In the genomic region with DNA sequence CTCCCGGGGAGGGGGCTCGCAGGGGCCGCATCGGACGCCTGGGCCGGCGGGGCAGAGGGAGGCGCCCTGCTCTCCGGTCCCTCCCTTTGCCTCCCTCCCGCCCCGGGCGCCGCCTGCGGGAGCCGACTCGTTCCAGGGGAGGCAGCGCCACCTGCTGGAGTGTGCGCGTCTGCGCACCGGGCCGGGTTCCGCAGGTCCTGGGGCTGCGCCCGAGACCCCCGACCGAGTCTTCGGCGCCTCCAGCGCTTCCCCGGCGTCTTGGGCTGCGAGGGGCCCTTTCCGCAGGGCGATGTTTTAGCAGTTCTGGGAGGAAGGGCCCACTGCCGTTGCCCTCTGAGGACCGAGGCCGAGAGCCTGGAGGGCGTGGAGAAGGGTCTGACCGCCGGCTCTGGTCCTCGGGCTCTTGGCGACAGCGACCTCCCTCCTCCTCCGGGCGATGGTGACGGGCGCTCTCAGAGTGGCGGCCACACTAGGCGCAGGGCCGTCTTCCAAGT, we compare ENCODE assay signal across 8 cellular contexts.
A peak's percentile ranks its signal among the peaks of the same experiment; 100 is the strongest.
DNase-seq lines count a peak whose midpoint lies in the region; ATAC-seq and TF ChIP-seq lines count a peak whose summit lies in the region.

No MANE protein-coding gene starts in this region.

- peaks cover 14% of the 10 kb centered on the region for H3K27me3 ChIP-seq in HAP-1 (ENCODE audit: low read depth)
- no peaks in the 10 kb centered on the region for H3K27me3 ChIP-seq in right cardiac atrium (ENCODE audit: control insufficient read depth, insufficient read depth)
- H3K27me3 ChIP-seq in psoas muscle (ENCODE audit: insufficient read depth in 3 of 3, low read length in 2 of 3), result peaks cover 0 to 5% (median 0%) of the 10 kb centered on the region in 3 donors

- intact Hi-C loops in right cardiac atrium (cut with DNase I), result loop anchor here in 3 of 4 donors (2.0 kb wide), 1 partner anchor 160 kb away; no protein-coding TSS in a partner anchor
- intact Hi-C loops in psoas muscle (cut with DNase I), result loop anchor here (1.0 to 5.0 kb wide), 2 partner anchors 161 to 380 kb away; partner anchors contain the start of gene MGAT5B (in 2 of the 2)

- in situ Hi-C loops in HAP-1 (cut with MboI; ENCODE audit: low sequenced_read_pairs), result loop anchor here (5.0 kb wide), 1 partner anchor 160 kb away; no protein-coding TSS in a partner anchor

- peak; percentile 98 for TF ChIP-seq CTCF in psoas muscle (IDR thresholded peaks at IDR 0.05)

- H3K4me3 ChIP-seq in HAP-1, result peak overlapping the region; percentile 30
- H3K4me3 ChIP-seq in right cardiac atrium (ENCODE audit: low read length), result peak overlapping the region; percentile 72
- peak overlapping the region; percentile 79 for H3K4me3 ChIP-seq in psoas muscle
- H3K4me3 ChIP-seq in urinary bladder (ENCODE audit: low read depth, low read length), result peak overlapping the region; percentile 50

- ATAC-seq in right cardiac atrium, result peak; percentile 94 to 95
- peak; percentile 92 to 98 (median 96) for ATAC-seq in psoas muscle

- WGBS in right cardiac atrium, result under 1% methylated on average over 51 of the region's 51 CpGs
- WGBS in psoas muscle, 3 donors, result 1 to 2% (median 1%) methylated on average over 18 to 50 of the region's 51 CpGs
- WGBS in urinary bladder, result under 1% methylated on average over 51 of the region's 51 CpGs

- DNase-seq in COR-L47 (lab: John Stamatoyannopoulos, UW) (peak; percentile 79), HAP-1 (ENCODE audit: low spot score in 2 of 2) (peak; percentile 71 to 94), NCI-H1694 (lab: John Stamatoyannopoulos, UW) (peak; percentile 49), T-helper 2 cell (peak; percentile 66 to 85 (median 79)), amygdala (lab: John Stamatoyannopoulos, UW) (peak in 49 of 56 donors; percentile 10 to 89 (median 58)), right cardiac atrium (peak; percentile 87 to 96 (median 95)), psoas muscle (peak; percentile 87 to 93)

- peaks cover 9% of the 10 kb centered on the region for H3K4me1 ChIP-seq in HAP-1
- H3K4me1 ChIP-seq in right cardiac atrium (ENCODE audit: control insufficient read depth, insufficient read depth, low read length), result peaks cover 4% of the 10 kb centered on the region
- H3K4me1 ChIP-seq in psoas muscle, result peaks cover 5% of the 10 kb centered on the region
- no peaks in the 10 kb centered on the region for H3K4me1 ChIP-seq in urinary bladder (ENCODE audit: insufficient read depth)

- H3K27ac ChIP-seq in right cardiac atrium (ENCODE audit: low read length), result no peak overlapping the region
- peak overlapping the region; percentile 51 for H3K27ac ChIP-seq in psoas muscle
- H3K27ac ChIP-seq in urinary bladder (ENCODE audit: low read depth), result no peak overlapping the region

- H3K36me3 ChIP-seq in HAP-1 (replicated peaks) (no peaks in the 10 kb centered on the region), psoas muscle (ENCODE audit: insufficient read depth in 1 of 2, low read depth in 1 of 2) (no peaks in the 10 kb centered on the region), urinary bladder (ENCODE audit: insufficient read depth) (no peaks in the 10 kb centered on the region)

- H3K9me3 ChIP-seq in HAP-1, result no peaks in the 10 kb centered on the region
- H3K9me3 ChIP-seq in right cardiac atrium (ENCODE audit: control insufficient read depth, low read length), result no peaks in the 10 kb centered on the region
- no peaks in the 10 kb centered on the region for H3K9me3 ChIP-seq in psoas muscle
